In genomic region chr10:101011517-101012423, GRCh38 we compare ENCODE assay signal across 6 cellular contexts. TPM values are rescaled to one million over a fixed set of nuclear protein-coding genes. Genes with fewer than 3 reads are reported as not detected.
A peak's percentile ranks its signal among the peaks of the same experiment; 100 is the strongest.
DNase-seq lines count a peak whose midpoint lies in the region; ATAC-seq and TF ChIP-seq lines count a peak whose summit lies in the region.
"Had no signal": no experiment of that assay in that cellular context is flagged by ENCODE, and none has a peak within 500 bp of the region (broad histone marks: within the 10 kb centered on the region; RNA-seq: fewer than 3 reads in every experiment).

No MANE protein-coding gene starts in this region.

- DNase-seq in GM23338 (ENCODE audit: low spot score) (peak; percentile 77), fibroblast of mammary gland (ENCODE audit: low read depth) (no peak), KG1 (lab: John Stamatoyannopoulos, UW) (no peak)
- DNase-seq in T-helper 2 cell treated with Interferon-gamma antibody and Interleukin-4, amounts not matched to agents 5 μg/mL and 100 μg/mL, for 36 hours (ENCODE audit: low spot score), result no peak

- H3K27me3 ChIP-seq in GM23338 (ENCODE audit: insufficient read depth), result peaks cover 19% of the 10 kb centered on the region

- no peaks in the 10 kb centered on the region; the same call in 2 of the 3 replicates for H3K9me3 Mint-ChIP-seq in GM23338
- no peaks in the 10 kb centered on the region for H3K9me3 Mint-ChIP-seq in T-helper 2 cell treated with Interferon-gamma antibody and Interleukin-4, amounts not matched to agents 5 μg/mL and 100 μg/mL, for 36 hours
- H3K9me3 Mint-ChIP-seq: activated CD4-positive, alpha-beta memory T cell treated with anti-CD3 and anti-CD28 coated beads for 36 hours had no signal

- ATAC-seq in GM23338, result peak; percentile 49

- peak; percentile 53 to 56 for TF ChIP-seq CTCF in GM23338 (conservative IDR thresholded peaks at IDR 0.05; ENCODE audit: low read depth in 2 of 2)
- TF ChIP-seq CTCF in fibroblast of mammary gland (conservative IDR thresholded peaks at IDR 0.05; ENCODE audit: control insufficient read depth, insufficient read depth, low read depth, low read length), result peak; percentile 34

- no peaks in the 10 kb centered on the region for H3K79me2 ChIP-seq in GM23338 (replicated peaks; ENCODE audit: insufficient read depth)

- H3K9me2 ChIP-seq in GM23338 (ENCODE audit: insufficient read depth), result no peaks in the 10 kb centered on the region

- H3K4me1 Mint-ChIP-seq in GM23338, result peaks cover 26% of the 10 kb centered on the region
- H3K4me1 Mint-ChIP-seq in T-helper 2 cell treated with Interferon-gamma antibody and Interleukin-4, amounts not matched to agents 5 μg/mL and 100 μg/mL, for 36 hours (ENCODE audit: low read depth), result peaks cover 12% of the 10 kb centered on the region

- H4K20me1 ChIP-seq in GM23338 (replicated peaks; ENCODE audit: insufficient read depth), result no peaks in the 10 kb centered on the region

- no peak overlapping the region for H3K27ac Mint-ChIP-seq in GM23338
- H3K27ac Mint-ChIP-seq in T-helper 2 cell treated with Interferon-gamma antibody and Interleukin-4, amounts not matched to agents 5 μg/mL and 100 μg/mL, for 36 hours, result no peak overlapping the region
- H3K27ac Mint-ChIP-seq: activated CD4-positive, alpha-beta memory T cell treated with anti-CD3 and anti-CD28 coated beads for 36 hours had no signal

- H3K4me3 Mint-ChIP-seq in GM23338, result no peak overlapping the region
- H3K4me3 Mint-ChIP-seq in T-helper 2 cell treated with Interferon-gamma antibody and Interleukin-4, amounts not matched to agents 5 μg/mL and 100 μg/mL, for 36 hours, result no peak overlapping the region

- H3K36me3 ChIP-seq in GM23338 (ENCODE audit: insufficient read depth), result no peaks in the 10 kb centered on the region

- H3F3A ChIP-seq in GM23338 (replicated peaks; ENCODE audit: low read depth), result 0 out of 2 replicates have a peak, but pooled peaks cover 4% of the 10 kb centered on the region

- H3K27me3 Mint-ChIP-seq in GM23338 (ENCODE audit: insufficient read depth, low read depth, poor library complexity), result peaks cover 35% of the 10 kb centered on the region
- peaks cover 6% of the 10 kb centered on the region for H3K27me3 Mint-ChIP-seq in T-helper 2 cell treated with Interferon-gamma antibody and Interleukin-4, amounts not matched to agents 5 μg/mL and 100 μg/mL, for 36 hours (ENCODE audit: low read depth)

- no peak overlapping the region; the same call in 1 of the 2 replicates for H2AFZ ChIP-seq in GM23338

- H3K4me3 ChIP-seq in GM23338, result no peak overlapping the region
- no peak overlapping the region for H3K4me3 ChIP-seq in fibroblast of mammary gland (ENCODE audit: control insufficient read depth, low read depth, low read length)
- H3K4me3 ChIP-seq: GM12878 had no signal

- no peak overlapping the region for H3K27ac ChIP-seq in GM23338 (ENCODE audit: low read depth)

- peaks cover 14% of the 10 kb centered on the region; the same call in 1 of the 2 replicates for H3K4me1 ChIP-seq in GM23338 (ENCODE audit: insufficient read depth)

- H3K4me2 ChIP-seq in GM23338, result no peak overlapping the region

- no peaks in the 10 kb centered on the region for H3K36me3 Mint-ChIP-seq in GM23338 (ENCODE audit: low read depth)
- no peaks in the 10 kb centered on the region for H3K36me3 Mint-ChIP-seq in T-helper 2 cell treated with Interferon-gamma antibody and Interleukin-4, amounts not matched to agents 5 μg/mL and 100 μg/mL, for 36 hours (ENCODE audit: low read depth)
- H3K36me3 Mint-ChIP-seq: activated CD4-positive, alpha-beta memory T cell treated with anti-CD3 and anti-CD28 coated beads for 36 hours had no signal

TF ChIP-seq in GM23338, 12 proteins besides CTCF, POLR2A, EP300 and RAD21:
- TF ChIP-seq NANOG (IDR thresholded peaks at IDR 0.05; ENCODE audit: borderline replicate concordance) (no peak), ZNF462 (CRISPR knock-in tag; IDR thresholded peaks at IDR 0.05) (0 out of 2 replicates have a peak, but pooled peaks have one; percentile 11), STAT1 (IDR thresholded peaks at IDR 0.05; ENCODE audit: unreplicated experiment) (no peak)

RNA-seq across cellular contexts. Expression of gene LZTS2, which starts 12.2 kb away (rescaled TPM):
- total RNA-seq in GM23338 (2014; rRNA removed; shearing (Covaris generic)), result 62.8 and 88.3 TPM in 2 replicates
- 27.6 and 28.8 TPM in 2 replicates for polyA plus RNA-seq in GM23338 (2016; fragmentation: Nextera tagmentation; extraction: Ambion mirVana)

RNA-seq across cellular contexts. Expression of gene PDZD7, which starts 19.2 kb away (rescaled TPM):
- total RNA-seq in GM23338 (2014; rRNA removed; shearing (Covaris generic)), result 1.7 and 2.3 TPM in 2 replicates
- polyA plus RNA-seq in GM23338 (2016; fragmentation: Nextera tagmentation; extraction: Ambion mirVana), result 1.5 and 1.7 TPM in 2 replicates
- total RNA-seq: GM12878 had no signal

RNA-seq across cellular contexts. Expression of gene SFXN3, which starts 19.3 kb away (rescaled TPM):
- 2.3 and 3.8 TPM in 2 replicates for total RNA-seq in GM23338 (2014; rRNA removed; shearing (Covaris generic))
- polyA plus RNA-seq in GM23338 (2016; fragmentation: Nextera tagmentation; extraction: Ambion mirVana), result 0.68 and 0.73 TPM in 2 replicates

RNA-seq across cellular contexts. Expression of gene TWNK, which starts 24.4 kb away (rescaled TPM):
- 24.5 and 29.4 TPM in 2 replicates for total RNA-seq in GM23338 (2014; rRNA removed; shearing (Covaris generic))
- polyA plus RNA-seq in GM23338 (2016; fragmentation: Nextera tagmentation; extraction: Ambion mirVana), result 11.4 and 12.2 TPM in 2 replicates

RNA-seq across cellular contexts. Expression of gene MRPL43, which starts 24.5 kb away (rescaled TPM):
- total RNA-seq in GM23338 (2014; rRNA removed; shearing (Covaris generic)), result 60.4 and 76.9 TPM in 2 replicates
- 124 and 126 TPM in 2 replicates for polyA plus RNA-seq in GM23338 (2016; fragmentation: Nextera tagmentation; extraction: Ambion mirVana)
